In the genomic region with DNA sequence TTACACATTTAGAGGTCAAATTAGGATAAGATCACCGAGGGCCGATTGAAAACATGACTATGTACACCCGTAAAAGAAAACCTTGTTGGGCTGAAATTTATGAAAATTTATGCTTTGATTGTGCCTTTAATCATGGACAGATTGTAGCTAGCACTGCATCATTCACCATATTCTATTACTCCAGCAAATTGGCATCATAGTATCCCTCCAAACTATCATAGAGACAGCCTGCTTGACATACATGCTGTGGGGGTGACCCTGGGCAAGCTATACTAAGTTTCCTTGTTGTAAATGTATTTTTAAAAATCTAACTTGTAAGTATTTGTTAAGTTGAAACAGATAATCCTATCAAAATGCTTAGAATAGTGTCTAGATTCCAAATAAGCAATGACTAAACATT, we compare ENCODE assay signal across 13 cellular contexts.
DNase-seq lines count a peak whose midpoint lies in the region; ATAC-seq, FAIRE-seq and TF ChIP-seq lines count a peak whose summit lies in the region.
"Had no signal": no experiment of that assay in that cellular context is flagged by ENCODE, and none has a peak within 500 bp of the region (broad histone marks: within the 10 kb centered on the region; RNA-seq: fewer than 3 reads in every experiment).

No MANE protein-coding gene starts in this region.

- H3K9me3 Mint-ChIP-seq in activated CD4-positive, alpha-beta T cell treated with anti-CD3 and anti-CD28 coated beads, Interleukin-2, amount 10 ng/mL, durations not matched to agents 24 days and 14 days = no peaks in the 10 kb centered on the region

- H3K79me2 ChIP-seq in K562 (ENCODE audit: control insufficient read depth, insufficient read depth, low read length) = peaks cover 87% of the 10 kb centered on the region

- H3K27ac ChIP-seq in K562 (ENCODE audit: extremely low read depth, low read depth, low read length) = peak overlapping the region; percentile 99
- peak overlapping the region in 6 of 8 donors; percentile 91 to 98 (median 96) for H3K27ac ChIP-seq in spleen

- H3K4me1 ChIP-seq in NT2/D1 (ENCODE audit: insufficient read depth, insufficient read length) = no peaks in the 10 kb centered on the region
- peaks cover 5 to 39% of the 10 kb centered on the region in 2 experiments; a peak in 4 of 5 replicates for H3K4me1 ChIP-seq in K562 (replicated peaks in 1 of 2; ENCODE audit: control insufficient read depth in 2 of 2, insufficient read depth in 2 of 2, low read length in 2 of 2)
- peaks cover 5 to 53% (median 28%) of the 10 kb centered on the region in 6 donors for H3K4me1 ChIP-seq in spleen

- no peaks in the 10 kb centered on the region for H3K9me3 ChIP-seq in NT2/D1 (ENCODE audit: insufficient read depth, low read length)
- no peaks in the 10 kb centered on the region for H3K9me3 ChIP-seq in K562 (replicated peaks; ENCODE audit: control insufficient read depth, insufficient read depth, low read depth, low read length)
- no peaks in the 10 kb centered on the region for H3K9me3 ChIP-seq in spleen
- H3K9me3 ChIP-seq: tibial nerve had no signal

- H3K27me3 Mint-ChIP-seq in activated CD4-positive, alpha-beta T cell treated with anti-CD3 and anti-CD28 coated beads, Interleukin-2, amount 10 ng/mL, durations not matched to agents 24 days and 14 days = no peaks in the 10 kb centered on the region

- no peak overlapping the region for H2AFZ ChIP-seq in K562 (ENCODE audit: low read depth, low read length)

- H3K9ac ChIP-seq in NT2/D1 (ENCODE audit: insufficient read length, low read depth) (peak overlapping the region; percentile 32), K562 (ENCODE audit: insufficient read depth in 1 of 2, low read depth in 2 of 2, low read length in 2 of 2) (peak overlapping the region in 1 of 2 experiments; percentile 97; a peak in 2 of 4 replicates)

- WGBS in K562 (ENCODE audit: insufficient coverage, low coverage, missing lambda C conversion rate) = 48% methylated on average over 3 of the region's 3 CpGs
- 93 to 96% (median 95%) methylated on average over 3 of the region's 3 CpGs for WGBS in spleen, 5 donors

- no peak for TF ChIP-seq EP300 in K562 (IDR thresholded peaks at IDR 0.05; ENCODE audit: low read length)

- no peak for ATAC-seq in K562

- H3K36me3 ChIP-seq in NT2/D1 (ENCODE audit: insufficient read depth, insufficient read length, low read length) (no peaks in the 10 kb centered on the region), K562 (ENCODE audit: control insufficient read depth, insufficient read depth, low read length) (peaks cover 46% of the 10 kb centered on the region), spleen (peaks cover 0 to 8% (median 0%) of the 10 kb centered on the region in 6 donors)
- H3K36me3 ChIP-seq: tibial nerve had no signal

- no peak for TF ChIP-seq RAD21 in K562 (CRISPR knock-in tag; conservative IDR thresholded peaks at IDR 0.05 in 1 of 2, IDR thresholded peaks at IDR 0.05 in 1 of 2)

- no peak overlapping the region for H3K4me3 Mint-ChIP-seq in activated CD4-positive, alpha-beta T cell treated with anti-CD3 and anti-CD28 coated beads, Interleukin-2, amount 10 ng/mL, durations not matched to agents 24 days and 14 days

- 0 out of 2 replicates have a peak, but pooled peaks cover 3% of the 10 kb centered on the region for H4K20me1 ChIP-seq in K562 (replicated peaks; ENCODE audit: control insufficient read depth, insufficient read depth, low read length)

- CTCF ChIA-PET in K562 (lab: Yijun Ruan, JAX; ENCODE audit: low intra/inter-chr PET ratio) = interaction anchor here (0.5 kb wide), 1 partner anchor 17 kb away, joined by 6 read pairs; no protein-coding TSS in a partner anchor

- peak overlapping the region; percentile 97 for H3K27ac Mint-ChIP-seq in activated CD4-positive, alpha-beta T cell treated with anti-CD3 and anti-CD28 coated beads, Interleukin-2, amount 10 ng/mL, durations not matched to agents 24 days and 14 days

- H3K4me1 Mint-ChIP-seq in activated CD4-positive, alpha-beta T cell treated with anti-CD3 and anti-CD28 coated beads, Interleukin-2, amount 10 ng/mL, durations not matched to agents 24 days and 14 days = peaks cover 52% of the 10 kb centered on the region

- intact Hi-C loops in activated CD4-positive, alpha-beta T cell treated with anti-CD3 and anti-CD28 coated beads, Interleukin-2, amount 10 ng/mL, durations not matched to agents 24 days and 14 days (cut with micrococcal nuclease) = loop anchor here (2.0 to 5.0 kb wide), 3 partner anchors 15 to 347 kb away; a partner anchor contains a TSS
- intact Hi-C loops in K562 (cut with micrococcal nuclease) (no loop called here), spleen (cut with DNase I; ENCODE audit: low total_unique reads) (no loop called here)

- H3K27me3 ChIP-seq in NT2/D1 (ENCODE audit: insufficient read depth, insufficient read length) = no peaks in the 10 kb centered on the region
- no peaks in the 10 kb centered on the region for H3K27me3 ChIP-seq in K562 (ENCODE audit: control insufficient read depth in 2 of 2, insufficient read depth in 2 of 2, low read length in 2 of 2)
- no peaks in the 10 kb centered on the region for H3K27me3 ChIP-seq in spleen (replicated peaks in 1 of 7)

- TF ChIP-seq POLR2A in K562 (conservative IDR thresholded peaks at IDR 0.05) (peak; percentile 39; the same call in 1 of the 2 replicates), spleen (IDR thresholded peaks at IDR 0.05) (no peak)

- H3K4me2 ChIP-seq in K562 (ENCODE audit: insufficient read depth, low read length) = peak overlapping the region; percentile 57

- DNase-seq in activated CD4-positive, alpha-beta T cell treated with anti-CD3 and anti-CD28 coated beads, Interleukin-2, amount 10 ng/mL, durations not matched to agents 24 days and 14 days = peak; percentile 56
- DNase-seq in activated CD4-positive, alpha-beta T cell treated with anti-CD3 and anti-CD28 coated beads, Interleukin-2, amount 50 U/mL, for 1 hour = no peak
- DNase-seq in NT2/D1 (ENCODE audit: low read depth, low spot score) (no peak), K562 (ENCODE audit: extremely low read depth in 1 of 4, low spot score in 3 of 4) (no peak), spleen (no peak), HT-29 (ENCODE audit: low spot score) (no peak), D721Med (ENCODE audit: insufficient read length, low spot score) (no peak), NCI-H1417 (lab: John Stamatoyannopoulos, UW) (no peak)
- DNase-seq: dermis blood vessel endothelial cell, KG1, kidney glomerular epithelial cell, NCI-H2081 had no signal

- H3K4me3 ChIP-seq in NT2/D1 (ENCODE audit: insufficient read length, low read depth) (no peak overlapping the region), K562 (no peak overlapping the region), spleen (no peak overlapping the region)

- POLR2A ChIA-PET in K562 (lab: Yijun Ruan, JAX) = interaction anchor here (1.0 to 18.6 kb wide), 12 partner anchors 8 to 358 kb away, joined by 3 to 323 read pairs (median 30); a partner anchor contains a TSS

- H3K36me3 Mint-ChIP-seq in activated CD4-positive, alpha-beta T cell treated with anti-CD3 and anti-CD28 coated beads, Interleukin-2, amount 10 ng/mL, durations not matched to agents 24 days and 14 days (ENCODE audit: low read depth) = peaks cover 2% of the 10 kb centered on the region

- FAIRE-seq in K562 (lab: Jason Lieb, UNC) = no peak
- FAIRE-seq in D721Med (lab: Jason Lieb, UNC) = no peak

- in situ Hi-C loops in K562 (cut with MboI) = loop anchor here (25.0 kb wide), 1 partner anchor 372 kb away; no protein-coding TSS in a partner anchor

- H3K9me1 ChIP-seq in K562 (ENCODE audit: control insufficient read depth, insufficient read depth, low read length) = no peaks in the 10 kb centered on the region

- no peak for TF ChIP-seq CTCF in K562 (IDR thresholded peaks at IDR 0.05 in 2 of 3, conservative IDR thresholded peaks at IDR 0.05 in 1 of 3; ENCODE audit: insufficient read depth in 2 of 3, low read depth in 1 of 3, low read length in 3 of 3)
- TF ChIP-seq CTCF in spleen (IDR thresholded peaks at IDR 0.05 in 8 of 11, conservative IDR thresholded peaks at IDR 0.05 in 3 of 11) = no peak
- no peak for TF ChIP-seq CTCF in D721Med (IDR thresholded peaks at IDR 0.05; ENCODE audit: insufficient read depth, missing control alignments)

- no TSS peak for BruUV-seq in K562 (replicated peaks; lab: Mats Ljungman, UMichigan)

TF ChIP-seq in K562, 482 proteins besides CTCF, POLR2A, EP300 and RAD21:
- TF ChIP-seq OTX1 (CRISPR knock-in tag; IDR thresholded peaks at IDR 0.05) (no peak), NR2C1 (IDR thresholded peaks at IDR 0.05) (no peak), NR2C1 (tag; IDR thresholded peaks at IDR 0.05) (0 out of 2 replicates have a peak, but pooled peaks have one; percentile 7)
- TF ChIP-seq, protein P1, sequence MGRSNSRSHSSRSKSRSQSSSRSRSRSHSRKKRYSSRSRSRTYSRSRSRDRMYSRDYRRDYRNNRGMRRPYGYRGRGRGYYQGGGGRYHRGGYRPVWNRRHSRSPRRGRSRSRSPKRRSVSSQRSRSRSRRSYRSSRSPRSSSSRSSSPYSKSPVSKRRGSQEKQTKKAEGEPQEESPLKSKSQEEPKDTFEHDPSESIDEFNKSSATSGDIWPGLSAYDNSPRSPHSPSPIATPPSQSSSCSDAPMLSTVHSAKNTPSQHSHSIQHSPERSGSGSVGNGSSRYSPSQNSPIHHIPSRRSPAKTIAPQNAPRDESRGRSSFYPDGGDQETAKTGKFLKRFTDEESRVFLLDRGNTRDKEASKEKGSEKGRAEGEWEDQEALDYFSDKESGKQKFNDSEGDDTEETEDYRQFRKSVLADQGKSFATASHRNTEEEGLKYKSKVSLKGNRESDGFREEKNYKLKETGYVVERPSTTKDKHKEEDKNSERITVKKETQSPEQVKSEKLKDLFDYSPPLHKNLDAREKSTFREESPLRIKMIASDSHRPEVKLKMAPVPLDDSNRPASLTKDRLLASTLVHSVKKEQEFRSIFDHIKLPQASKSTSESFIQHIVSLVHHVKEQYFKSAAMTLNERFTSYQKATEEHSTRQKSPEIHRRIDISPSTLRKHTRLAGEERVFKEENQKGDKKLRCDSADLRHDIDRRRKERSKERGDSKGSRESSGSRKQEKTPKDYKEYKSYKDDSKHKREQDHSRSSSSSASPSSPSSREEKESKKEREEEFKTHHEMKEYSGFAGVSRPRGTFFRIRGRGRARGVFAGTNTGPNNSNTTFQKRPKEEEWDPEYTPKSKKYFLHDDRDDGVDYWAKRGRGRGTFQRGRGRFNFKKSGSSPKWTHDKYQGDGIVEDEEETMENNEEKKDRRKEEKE (IDR thresholded peaks at IDR 0.05; ENCODE audit: borderline replicate concordance in 1 of 2, control insufficient read depth in 1 of 2, low read depth in 2 of 2, low read length in 1 of 2) = peak in 1 of 2 experiments; percentile 78; a peak in 1 of 4 replicates
